8 cellular contexts compared by ENCODE assay signal in the genomic region with DNA sequence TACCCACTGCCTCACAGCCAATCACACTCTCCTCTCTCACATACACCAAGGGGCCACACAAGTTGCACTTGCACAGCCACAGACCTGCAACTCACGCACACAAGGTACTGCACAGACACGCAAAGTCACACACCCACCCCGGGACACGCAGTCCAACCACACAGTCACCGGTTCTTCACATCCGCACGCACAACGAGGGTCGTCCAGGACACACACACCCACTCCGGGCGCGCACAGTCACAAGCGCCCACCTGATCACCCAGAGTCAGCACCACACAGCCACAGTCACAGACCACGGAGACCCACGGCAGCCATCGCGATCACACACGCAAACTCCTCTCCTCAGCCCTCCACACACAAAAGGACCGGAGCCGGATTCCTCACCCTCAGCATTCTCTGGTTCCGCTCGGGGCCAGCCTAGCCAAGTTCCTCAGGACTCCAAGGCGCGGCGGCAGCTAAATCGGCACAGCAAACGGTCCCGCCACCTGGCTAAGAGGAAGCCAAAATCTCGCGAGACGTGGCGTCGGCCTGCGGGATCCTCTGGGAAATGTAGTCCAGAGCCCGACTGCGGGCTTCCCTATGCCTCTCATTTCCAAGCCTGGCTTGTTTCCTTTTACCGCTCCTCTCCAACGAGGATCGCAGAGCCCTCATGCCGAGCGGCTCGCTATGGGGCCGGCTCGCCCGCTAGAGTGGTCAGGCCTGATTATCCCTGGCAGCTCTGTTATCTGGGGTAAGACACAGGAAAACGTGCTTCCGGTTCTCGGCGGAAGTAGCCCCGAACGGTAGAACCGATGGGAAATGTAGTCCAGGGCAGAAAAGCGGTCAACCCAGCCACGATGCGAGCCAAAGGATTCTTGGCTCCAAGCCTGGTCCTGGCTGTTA. TPM values are rescaled to one million over a fixed set of nuclear protein-coding genes. Genes with fewer than 3 reads are reported as not detected.
DNase-seq lines count a peak whose midpoint lies in the region; TF ChIP-seq lines count a peak whose summit lies in the region.

A gene (minus strand): TSS at position 467 of the 882 bp plus-strand sequence. CDS start 10,201 bp downstream, outside the sequence.

- H3K36me3 Mint-ChIP-seq in HFFc6 (ENCODE audit: low read depth) = peaks cover 35% of the 10 kb centered on the region

- H3K36me3 ChIP-seq in cardiac muscle cell (peaks cover 4% of the 10 kb centered on the region), parathyroid adenoma (ENCODE audit: control insufficient read depth, insufficient read depth, low read length) (no peaks in the 10 kb centered on the region), tibial nerve (peaks cover 0 to 24% (median 0%) of the 10 kb centered on the region in 3 donors)

- H3K4me1 ChIP-seq in cardiac muscle cell (ENCODE audit: low read depth) (no peaks in the 10 kb centered on the region), parathyroid adenoma (no peaks in the 10 kb centered on the region), tibial nerve (peaks cover 0 to 21% (median 0%) of the 10 kb centered on the region in 4 donors)

- H3K9me3 ChIP-seq in cardiac muscle cell (ENCODE audit: low read depth) (no peaks in the 10 kb centered on the region), parathyroid adenoma (ENCODE audit: control insufficient read depth, low read length) (no peaks in the 10 kb centered on the region), tibial nerve (peaks cover 0 to 51% (median 3%) of the 10 kb centered on the region in 4 donors)

- H3K4me2 ChIP-seq in parathyroid adenoma (ENCODE audit: low read length) = peak within 1 kb of the TSS; percentile 100

- H3K27ac ChIP-seq in cardiac muscle cell = peak within 1 kb of the TSS; percentile 100
- H3K27ac ChIP-seq in parathyroid adenoma = peak within 1 kb of the TSS; percentile 73
- H3K27ac ChIP-seq in tibial nerve = peak within 1 kb of the TSS; percentile 52 to 90 (median 72)

- peak within 1 kb of the TSS; percentile 85 for H2AFZ ChIP-seq in parathyroid adenoma

- DNase-seq in GM04504 (ENCODE audit: low read depth) (peak; percentile 87), HFFc6 (peak; percentile 91), NCI-H1048 (lab: John Stamatoyannopoulos, UW) (peak; percentile 84), SKM-1 (lab: John Stamatoyannopoulos, UW; ENCODE audit: unreplicated experiment) (peak; percentile 80), cardiac muscle cell (ENCODE audit: low read depth in 1 of 2, low spot score in 1 of 2) (peak; percentile 97), tibial nerve (ENCODE audit: low spot score in 2 of 2) (peak; percentile 91 to 96)
- DNase-seq in activated naive CD8-positive, alpha-beta T cell treated with anti-CD3 and anti-CD28 coated beads, Interleukin-2, amount 50 U/mL, for 16 hours (ENCODE audit: low read depth, low spot score) = peak; percentile 83

- peak; percentile 49 to 86 for TF ChIP-seq EP300 in tibial nerve (IDR thresholded peaks at IDR 0.05)

- H3K9me3 Mint-ChIP-seq in HFFc6 = peaks cover 60% of the 10 kb centered on the region

- H3K4me1 Mint-ChIP-seq in HFFc6 (ENCODE audit: low read depth) = peaks cover 25% of the 10 kb centered on the region

- H3K79me2 ChIP-seq in parathyroid adenoma = no peaks in the 10 kb centered on the region

- 0 to 1% methylated on average over 41 to 44 of the region's 55 CpGs for WGBS in tibial nerve, 2 donors

- no peak for TF ChIP-seq CTCF in HFFc6 (IDR thresholded peaks at IDR 0.05)
- no peak for TF ChIP-seq CTCF in cardiac muscle cell (IDR thresholded peaks at IDR 0.05; ENCODE audit: low read depth, low read length)
- no peak for TF ChIP-seq CTCF in parathyroid adenoma (IDR thresholded peaks at IDR 0.05)
- TF ChIP-seq CTCF in tibial nerve (IDR thresholded peaks at IDR 0.05) = no peak

- H3K4me3 ChIP-seq in cardiac muscle cell (peak within 1 kb of the TSS; percentile 58), parathyroid adenoma (ENCODE audit: low read depth, low read length) (peak within 1 kb of the TSS; percentile 98), tibial nerve (peak within 1 kb of the TSS; percentile 52 to 75 (median 64))

- no peak for TF ChIP-seq POLR2A in tibial nerve (IDR thresholded peaks at IDR 0.05)

- H3K27me3 Mint-ChIP-seq in HFFc6 (ENCODE audit: insufficient read depth) = peaks cover 2% of the 10 kb centered on the region

- H3K4me3 Mint-ChIP-seq in HFFc6 = peak within 1 kb of the TSS; percentile 95

- H3K9ac ChIP-seq in parathyroid adenoma = no peak within 1 kb of the TSS

- no peaks in the 10 kb centered on the region for H3K27me3 ChIP-seq in cardiac muscle cell
- H3K27me3 ChIP-seq in parathyroid adenoma (ENCODE audit: control insufficient read depth, insufficient read depth, low read length) = no peaks in the 10 kb centered on the region
- H3K27me3 ChIP-seq in tibial nerve = no peaks in the 10 kb centered on the region

- peak within 1 kb of the TSS; percentile 81 for H3K27ac Mint-ChIP-seq in HFFc6

RNA-seq across cellular contexts. Expression of the gene that starts here (rescaled TPM):
- 1 to 10 TPM; 1.7 to 2.5 (median 1.9) TPM for total RNA-seq in HFFc6 (2021; fragmentation: NEBNext Ultra II Directional; extraction: Animal tissue kit (Norgen Biotek cat#: 25700))
- total RNA-seq in cardiac muscle cell (16.1 and 27.8 TPM in 2 replicates), tibial nerve (1 to 10 TPM; 2.4 to 3.3 (median 3.1) TPM)
- polyA plus RNA-seq in cardiac muscle cell = 2.9 and 9.5 TPM in 2 replicates

Comparison
In these comparisons a context has a peak if more than half of its experiments do, and no peak if none do; other contexts are left out.
1. Peak in every context shown above with its lines: DNase-seq, H3K4me3 ChIP-seq and H3K27ac ChIP-seq.